ENCODE assay signal across 1 cellular context in genomic region chr17:48100160-48100559, GRCh38.
TF ChIP-seq lines count a peak whose summit lies in the region.

No MANE protein-coding gene starts in this region.

TF ChIP-seq in H1, 55 proteins besides CTCF, POLR2A, EP300 and RAD21:
- TF ChIP-seq SUZ12 (IDR thresholded peaks at IDR 0.05; ENCODE audit: low read length), result no peak
- no peak for TF ChIP-seq PHF8 (conservative IDR thresholded peaks at IDR 0.05; ENCODE audit: low read depth, low read length)
- TF ChIP-seq SIX5 (IDR thresholded peaks at IDR 0.05; ENCODE audit: low read depth, low read length), result no peak
- TF ChIP-seq KDM1A (IDR thresholded peaks at IDR 0.05; ENCODE audit: borderline replicate concordance, low read length), result no peak
